9 cellular contexts compared by ENCODE assay signal in the genomic region with DNA sequence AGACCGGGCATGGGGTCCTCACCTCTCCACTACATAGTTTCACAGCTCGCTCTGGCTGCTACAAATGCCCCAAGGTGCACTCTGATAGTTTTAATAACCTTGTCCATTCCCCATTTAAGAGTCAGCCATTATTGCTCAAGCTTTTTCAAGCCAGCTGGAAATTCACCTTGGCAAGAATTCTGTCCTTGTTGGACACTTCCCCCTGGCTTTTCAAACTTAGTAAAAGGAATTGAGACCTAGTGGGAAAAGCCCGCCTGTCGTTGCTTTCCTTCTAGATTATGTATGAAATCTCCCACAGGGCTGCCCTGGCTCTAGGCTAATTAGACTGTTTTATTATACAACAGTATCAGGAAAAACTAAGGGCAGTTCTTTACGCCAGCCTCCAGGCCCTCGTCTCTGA.
"Had no signal": no experiment of that assay in that cellular context is flagged by ENCODE, and none has a peak within 500 bp of the region (broad histone marks: within the 10 kb centered on the region; RNA-seq: fewer than 3 reads in every experiment).

No MANE protein-coding gene starts in this region.

- H3K27me3 ChIP-seq: cardiac muscle cell had no signal

- H3K4me3 ChIP-seq: cardiac muscle cell, dorsolateral prefrontal cortex, psoas muscle, SK-N-MC had no signal

- H3K27ac ChIP-seq: cardiac muscle cell, dorsolateral prefrontal cortex, psoas muscle, SK-N-MC had no signal

- ATAC-seq: psoas muscle had no signal

- H3K36me3 ChIP-seq: cardiac muscle cell had no signal

- DNase-seq: activated CD4-positive, alpha-beta T cell treated with anti-CD3 and anti-CD28 coated beads, Interleukin-2, amount 50 U/mL, for 1 hour; dorsolateral prefrontal cortex; endodermal cell; kidney glomerular epithelial cell; psoas muscle; stimulated activated CD4-positive, alpha-beta T cell treated with anti-CD3 and anti-CD28 coated beads, Interleukin-2, amount 100 ng/mL, for 48 hours; stimulated activated naive CD4-positive, alpha-beta T cell had no signal

- H3K9me3 ChIP-seq: psoas muscle had no signal

- H3K4me1 ChIP-seq: psoas muscle had no signal
